In genomic region chr22:30008401-30008800, GRCh38 we compare ENCODE assay signal across 27 cellular contexts.
DNase-seq lines count a peak whose midpoint lies in the region; ATAC-seq and TF ChIP-seq lines count a peak whose summit lies in the region.
"Had no signal": no experiment of that assay in that cellular context is flagged by ENCODE, and none has a peak within 500 bp of the region (broad histone marks: within the 10 kb centered on the region; RNA-seq: fewer than 3 reads in every experiment).

No MANE protein-coding gene starts in this region.

- H3K36me3 Mint-ChIP-seq in MCF 10A (ENCODE audit: insufficient read depth, unreplicated experiment), result peaks cover 57% of the 10 kb centered on the region
- H3K36me3 Mint-ChIP-seq in nephron progenitor cell (ENCODE audit: low read depth), result peaks cover 14% of the 10 kb centered on the region

- TF ChIP-seq EP300 in gastroesophageal sphincter (IDR thresholded peaks at IDR 0.05), result no peak

- H3K36me3 ChIP-seq in breast epithelium (no peaks in the 10 kb centered on the region), adrenal gland (replicated peaks in 1 of 2) (peaks cover 0 to 52% of the 10 kb centered on the region in 2 donors), iPS-15b (ENCODE audit: control insufficient read depth, insufficient read depth, low read length) (no peaks in the 10 kb centered on the region), gastroesophageal sphincter (peaks cover 5 to 86% of the 10 kb centered on the region in 2 donors)

- TF ChIP-seq CTCF in MCF 10A (IDR thresholded peaks at IDR 0.05; ENCODE audit: unreplicated experiment) (no peak), breast epithelium (IDR thresholded peaks at IDR 0.05) (no peak), adrenal gland (IDR thresholded peaks at IDR 0.05) (no peak), nephron progenitor cell (IDR thresholded peaks at IDR 0.05) (no peak), gastroesophageal sphincter (IDR thresholded peaks at IDR 0.05) (no peak)

- DNase-seq in MCF 10A (ENCODE audit: unreplicated experiment), result no peak
- DNase-seq in breast epithelium (ENCODE audit: low spot score in 2 of 2), result no peak
- DNase-seq in adrenal gland, result no peak
- no peak for DNase-seq in nephron progenitor cell
- DNase-seq: Calu3; CD8-positive, alpha-beta T cell; EL; HFFc6; IMR-90; Kasumi-1; MM.1S; NCI-H1092; NCI-H1436 treated with DMSO at 0.1 percent for 48 hours; NCI-H2029; NCI-H2171; NCI-H526; PC-3; RPMI8226; SHP77 treated with DMSO at 0.1 percent for 48 hours had no signal

- ATAC-seq in HG03025 (IDR thresholded peaks at IDR 0.05; ENCODE audit: low FRiP score, unreplicated experiment) (no peak), gastroesophageal sphincter (no peak), HG03378 (IDR thresholded peaks at IDR 0.05; ENCODE audit: unreplicated experiment) (no peak)
- ATAC-seq: A549; CD8-positive, alpha-beta T cell; GM12878; PC-3 had no signal

- H3K4me1 ChIP-seq in breast epithelium (no peaks in the 10 kb centered on the region), adrenal gland (replicated peaks in 1 of 2) (peaks cover 0 to 25% of the 10 kb centered on the region in 2 donors), iPS-15b (ENCODE audit: control insufficient read depth, insufficient read depth, low read length) (peaks cover 2% of the 10 kb centered on the region), gastroesophageal sphincter (peaks cover 0 to 18% (median 8%) of the 10 kb centered on the region in 3 donors)
- H3K4me1 ChIP-seq: A549 had no signal

- H3K27ac ChIP-seq in breast epithelium (peak overlapping the region in 1 of 2 donors; percentile 9), adrenal gland (peak overlapping the region in 4 of 5 donors; percentile 13 to 56 (median 34)), gastroesophageal sphincter (no peak overlapping the region)
- H3K27ac ChIP-seq: A549, BLaER1, HL-60 had no signal

- H3K4me3 Mint-ChIP-seq in MCF 10A (ENCODE audit: unreplicated experiment), result no peak overlapping the region
- no peak overlapping the region for H3K4me3 Mint-ChIP-seq in nephron progenitor cell
- H3K4me3 Mint-ChIP-seq: CD8-positive, alpha-beta T cell; HFFc6 had no signal

- H3K4me1 Mint-ChIP-seq in MCF 10A (ENCODE audit: insufficient read depth, unreplicated experiment) (no peaks in the 10 kb centered on the region), nephron progenitor cell (peaks cover 6% of the 10 kb centered on the region)

- POLR2A ChIA-PET in MCF 10A (lab: Yijun Ruan, JAX), result interaction anchor here (0.6 kb wide), 1 partner anchor 17 kb away, joined by 3 read pairs; no protein-coding TSS in a partner anchor

- peak overlapping the region; percentile 10 for H3K9ac ChIP-seq in iPS-15b (ENCODE audit: low read depth, low read length)
- H3K9ac ChIP-seq: BLaER1 had no signal

- TF ChIP-seq POLR2A in breast epithelium (IDR thresholded peaks at IDR 0.05) (no peak), adrenal gland (IDR thresholded peaks at IDR 0.05) (no peak), gastroesophageal sphincter (IDR thresholded peaks at IDR 0.05) (no peak)

- H3K9me3 ChIP-seq in breast epithelium (no peaks in the 10 kb centered on the region), adrenal gland (replicated peaks in 1 of 3) (no peaks in the 10 kb centered on the region), iPS-15b (ENCODE audit: control insufficient read depth, insufficient read depth, low read length) (no peaks in the 10 kb centered on the region), gastroesophageal sphincter (no peaks in the 10 kb centered on the region)
- H3K9me3 ChIP-seq: A549, BLaER1 had no signal

- H3K9me3 Mint-ChIP-seq in MCF 10A (ENCODE audit: unreplicated experiment) (no peaks in the 10 kb centered on the region), nephron progenitor cell (no peaks in the 10 kb centered on the region)
- H3K9me3 Mint-ChIP-seq: CD8-positive, alpha-beta T cell; HFFc6 had no signal

- WGBS in adrenal gland, 4 donors, result 40 to 57% (median 51%) methylated on average over 2 of the region's 2 CpGs
- 81 to 94% methylated on average over 2 of the region's 2 CpGs for WGBS in gastroesophageal sphincter (ENCODE audit: low coverage in 1 of 2), 2 donors

- no TSS peak for BruUV-seq in MCF 10A (replicated peaks; lab: Mats Ljungman, UMichigan)

- intact Hi-C loops in MCF 10A (cut with micrococcal nuclease), result loop anchor here (5.0 kb wide), 3 partner anchors 79 to 611 kb away; no protein-coding TSS in a partner anchor
- intact Hi-C loops in breast epithelium (cut with DNase I; ENCODE audit: low total_unique reads), result no loop called here
- intact Hi-C loops in adrenal gland (cut with DNase I), result loop anchor here (10.0 kb wide), 3 partner anchors 124 to 374 kb away; partner anchors contain the start of gene MTMR3 (in 1 of the 2)

- H3K4me3 ChIP-seq in breast epithelium, result no peak overlapping the region
- H3K4me3 ChIP-seq in adrenal gland, result no peak overlapping the region
- no peak overlapping the region for H3K4me3 ChIP-seq in iPS-15b (ENCODE audit: low read depth, low read length)
- H3K4me3 ChIP-seq in gastroesophageal sphincter, result no peak overlapping the region
- H3K4me3 ChIP-seq: A549, BLaER1, GM12878 had no signal

- no peaks in the 10 kb centered on the region for H3K27me3 ChIP-seq in breast epithelium
- H3K27me3 ChIP-seq in adrenal gland, result no peaks in the 10 kb centered on the region
- no peaks in the 10 kb centered on the region for H3K27me3 ChIP-seq in iPS-15b (ENCODE audit: control insufficient read depth, insufficient read depth, low read length)
- no peaks in the 10 kb centered on the region for H3K27me3 ChIP-seq in gastroesophageal sphincter
- H3K27me3 ChIP-seq: BLaER1 had no signal

- H3K27me3 Mint-ChIP-seq in MCF 10A (ENCODE audit: insufficient read depth, unreplicated experiment) (no peaks in the 10 kb centered on the region), nephron progenitor cell (ENCODE audit: low read depth, poor library complexity) (no peaks in the 10 kb centered on the region)

- CTCF ChIA-PET in MCF 10A (lab: Yijun Ruan, JAX), result interaction anchor here (0.5 to 1.5 kb wide), 4 partner anchors 30 to 455 kb away, joined by 3 to 8 read pairs (median 4); partner anchors contain the start of gene THOC5

- H3K27ac Mint-ChIP-seq in MCF 10A (ENCODE audit: low read depth, unreplicated experiment) (peak overlapping the region; percentile 9), nephron progenitor cell (no peak overlapping the region)
- H3K27ac Mint-ChIP-seq: CD8-positive, alpha-beta T cell; HFFc6 had no signal

Comparison
In these comparisons a context has a peak if more than half of its experiments do, and no peak if none do; other contexts are left out.
1. H3K27ac ChIP-seq: peak in adrenal gland (4 of 5); none in gastroesophageal sphincter (0 of 4).